Comparison of ENCODE assay signal across 29 cellular contexts in genomic region chr3:44033123-44033522, GRCh38.
"Had no signal": no experiment of that assay in that cellular context is flagged by ENCODE, and none has a peak within 500 bp of the region (broad histone marks: within the 10 kb centered on the region; RNA-seq: fewer than 3 reads in every experiment).

No MANE protein-coding gene starts in this region.

- FAIRE-seq: astrocyte, bronchial epithelial cell had no signal

- H3K4me3 ChIP-seq: coronary artery, dorsolateral prefrontal cortex, esophagus muscularis mucosa, gastrocnemius medialis, heart left ventricle had no signal

- H3K36me3 ChIP-seq: brain microvascular endothelial cell, esophagus muscularis mucosa, gastrocnemius medialis, heart left ventricle had no signal

- H3K27me3 ChIP-seq: brain microvascular endothelial cell, foreskin keratinocyte, gastrocnemius medialis had no signal

- ATAC-seq: activated CD8-positive, alpha-beta T cell treated with anti-CD3 and anti-CD28 coated beads for 36 hours; activated T-cell treated with anti-CD3 and anti-CD28 coated beads, Interleukin-2, amount 50 U/mL, for 4 hours; activated T-helper 17 cell treated with anti-CD3 and anti-CD28 coated beads, Interleukin-2, amount 50 U/mL, for 72 hours; effector memory CD8-positive, alpha-beta T cell; foreskin keratinocyte; gastrocnemius medialis; heart left ventricle had no signal

- H3K27ac ChIP-seq: brain microvascular endothelial cell, coronary artery, dorsolateral prefrontal cortex, esophagus muscularis mucosa, foreskin keratinocyte, gastrocnemius medialis, heart left ventricle, VCaP had no signal

- H3K4me1 ChIP-seq: esophagus muscularis mucosa, foreskin keratinocyte, gastrocnemius medialis, heart left ventricle had no signal

- H3K9me3 ChIP-seq: esophagus muscularis mucosa, gastrocnemius medialis, heart left ventricle had no signal

- DNase-seq: activated CD4-positive, alpha-beta T cell treated with anti-CD3 and anti-CD28 coated beads for 1 hour; activated CD4-positive, alpha-beta T cell treated with anti-CD3 and anti-CD28 coated beads for 4 hours; activated CD4-positive, alpha-beta T cell treated with anti-CD3 and anti-CD28 coated beads, Interleukin-2, amount 10 ng/mL, durations not matched to agents 7 days and 5 days; activated CD4-positive, alpha-beta T cell treated with anti-CD3 and anti-CD28 coated beads, Interleukin-2, amount 50 U/mL, for 48 hours; activated CD8-positive, alpha-beta memory T cell treated with anti-CD3 and anti-CD28 coated beads for 24 hours; activated CD8-positive, alpha-beta T cell treated with anti-CD3 and anti-CD28 coated beads for 36 hours; activated effector memory CD4-positive, alpha-beta T cell treated with Interleukin-2 at 50 U/mL for 16 hours; activated gamma-delta T cell treated with Interleukin-2 at 50 U/mL for 16 hours; activated naive CD4-positive, alpha-beta T cell treated with anti-CD3 and anti-CD28 coated beads, Interleukin-2, amount 50 U/mL, for 16 hours; activated naive CD4-positive, alpha-beta T cell treated with Interleukin-2 at 50 U/mL for 16 hours; activated T-cell treated with anti-CD3 and anti-CD28 coated beads, Interleukin-2, amount 50 U/mL, for 4 hours; amniotic stem cell; anterior cingulate cortex; brain microvascular endothelial cell; effector CD4-positive, alpha-beta T cell; effector memory CD8-positive, alpha-beta T cell; erythroblast; foreskin keratinocyte; gastrocnemius medialis; glutamatergic neuron; heart left ventricle; T-helper 2 cell had no signal
